Comparison of ENCODE assay signal across 21 cellular contexts in the genomic region with DNA sequence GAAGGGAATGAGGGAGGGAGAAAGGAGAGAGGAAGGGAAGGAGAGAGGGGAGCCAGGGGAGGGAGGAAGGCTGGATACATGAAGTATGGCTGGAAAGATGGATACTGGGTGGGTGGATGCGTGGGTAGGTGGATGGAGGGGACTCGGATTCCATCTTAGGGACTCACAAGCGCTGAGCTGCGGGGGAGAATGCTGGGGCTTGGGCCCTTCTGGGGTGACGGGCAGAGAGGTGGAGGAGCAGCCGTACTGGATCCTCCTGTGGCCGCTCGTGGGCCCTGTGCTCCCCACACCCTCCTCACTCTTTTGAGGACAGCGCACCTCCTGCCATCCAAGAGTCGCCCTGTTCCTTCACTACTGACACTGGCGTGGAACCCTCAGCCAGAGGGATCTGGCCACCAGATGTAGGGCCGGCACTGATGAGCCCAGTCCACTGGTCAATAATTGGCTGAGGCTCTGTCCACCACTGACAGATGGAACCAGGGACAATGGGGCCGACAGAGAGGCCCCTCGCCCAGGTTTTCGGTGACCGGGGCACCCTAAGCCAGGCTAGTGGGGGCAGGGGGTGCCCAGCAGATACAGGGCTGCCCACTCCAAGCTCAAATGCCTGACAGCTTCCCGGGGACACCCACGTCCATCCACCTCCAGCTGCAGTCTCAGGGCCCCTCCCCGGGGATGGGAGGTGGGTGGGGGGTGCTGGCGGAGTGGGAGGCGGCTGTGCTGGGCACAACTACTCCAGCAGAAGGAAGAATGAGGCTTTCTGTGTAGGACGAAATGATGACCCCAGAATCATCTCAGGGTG. TPM values are rescaled to one million over a fixed set of nuclear protein-coding genes. Genes with fewer than 3 reads are reported as not detected.
"Had no signal": no experiment of that assay in that cellular context is flagged by ENCODE, and none has a peak within 500 bp of the region (broad histone marks: within the 10 kb centered on the region; RNA-seq: fewer than 3 reads in every experiment).

No MANE protein-coding gene starts in this region.

- H3K36me3 Mint-ChIP-seq: activated naive CD4-positive, alpha-beta T cell treated with anti-CD3 and anti-CD28 coated beads, Interleukin-2, amount 50 U/mL, for 24 hours; natural killer cell had no signal

- H3K4me3 Mint-ChIP-seq: activated naive CD4-positive, alpha-beta T cell treated with anti-CD3 and anti-CD28 coated beads, Interleukin-2, amount 50 U/mL, for 24 hours; natural killer cell; stimulated activated naive CD8-positive, alpha-beta T cell treated with anti-CD3 and anti-CD28 coated beads, Interleukin-15, Interleukin-2, amounts not matched to agents 100 ng/mL and 50 ng/mL, for 24 hours had no signal

- H3K9me3 Mint-ChIP-seq: activated naive CD4-positive, alpha-beta T cell treated with anti-CD3 and anti-CD28 coated beads, Interleukin-2, amount 50 U/mL, for 24 hours; natural killer cell; stimulated activated naive CD8-positive, alpha-beta T cell treated with anti-CD3 and anti-CD28 coated beads, Interleukin-15, Interleukin-2, amounts not matched to agents 100 ng/mL and 50 ng/mL, for 24 hours had no signal

- H3K27ac Mint-ChIP-seq: activated naive CD4-positive, alpha-beta T cell treated with anti-CD3 and anti-CD28 coated beads, Interleukin-2, amount 50 U/mL, for 24 hours; natural killer cell; stimulated activated naive CD8-positive, alpha-beta T cell treated with anti-CD3 and anti-CD28 coated beads, Interleukin-15, Interleukin-2, amounts not matched to agents 100 ng/mL and 50 ng/mL, for 24 hours had no signal

- H3K27ac ChIP-seq: VCaP had no signal

- DNase-seq: activated CD4-positive, alpha-beta T cell treated with anti-CD3 and anti-CD28 coated beads for 1 hour; activated CD8-positive, alpha-beta memory T cell treated with anti-CD3 and anti-CD28 coated beads for 24 hours; activated CD8-positive, alpha-beta memory T cell treated with anti-CD3 and anti-CD28 coated beads, Interleukin-2, amount 50 U/mL, for 48 hours; cerebellar nuclear complex; effector CD4-positive, alpha-beta T cell; mesendoderm; natural killer cell; stimulated activated CD4-positive, alpha-beta T cell treated with anti-CD3 and anti-CD28 coated beads, Interleukin-15, amount 100 ng/mL, for 24 hours; stimulated activated CD4-positive, alpha-beta T cell treated with anti-CD3 and anti-CD28 coated beads, Interleukin-2, amount 100 ng/mL, for 48 hours; SW 1271; T-helper 2 cell; trophoblast cell had no signal

- ATAC-seq: natural killer cell had no signal

RNA-seq across cellular contexts. Expression of a gene that starts 4.4 kb away (rescaled TPM):
- total RNA-seq: bronchial epithelial cell, frontal cortex, kidney epithelial cell, liver, natural killer cell, skeletal muscle tissue had no signal
- polyA plus RNA-seq: esophagus, liver had no signal
